11 cellular contexts compared by ENCODE assay signal in the genomic region with DNA sequence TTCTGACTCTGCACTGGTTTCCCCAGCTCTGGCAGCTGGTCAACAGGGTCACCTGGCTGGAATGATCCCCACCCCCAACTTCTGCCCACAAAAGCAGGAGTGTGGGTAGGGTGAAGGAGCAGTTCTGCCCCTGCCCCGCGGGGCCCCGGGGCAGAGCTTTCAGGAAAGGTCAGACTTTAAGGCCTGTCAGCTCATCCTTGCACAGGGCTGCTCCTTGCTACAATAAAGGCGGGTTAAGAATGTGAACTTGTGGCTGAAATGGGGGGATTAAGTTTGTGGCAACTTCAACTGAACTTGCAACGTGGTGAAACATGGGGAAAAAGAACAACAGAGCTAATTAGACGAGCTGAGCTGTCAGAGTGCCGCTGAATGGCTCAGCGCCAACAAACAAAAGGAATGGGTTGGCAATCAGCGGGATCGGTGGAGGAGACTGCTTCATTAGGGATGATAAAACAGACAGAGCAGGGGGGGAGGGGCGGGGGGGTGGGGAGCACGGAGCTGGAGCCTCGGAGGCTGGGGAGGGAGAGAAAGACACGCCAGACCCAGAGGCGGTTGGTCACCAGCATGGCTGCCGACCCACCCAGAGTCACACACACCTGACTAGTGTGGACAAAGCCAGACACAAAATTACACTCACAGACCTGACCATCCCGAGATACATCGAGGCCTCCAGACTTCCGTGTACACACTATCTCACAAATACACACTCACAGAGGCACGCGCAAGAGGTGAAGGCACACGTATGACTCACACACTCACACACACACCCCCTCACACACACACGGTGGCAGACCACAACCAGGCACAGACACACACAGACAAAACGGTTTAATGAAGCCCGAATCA. TPM values are rescaled to one million over a fixed set of nuclear protein-coding genes. Genes with fewer than 3 reads are reported as not detected.
DNase-seq lines count a peak whose midpoint lies in the region; ATAC-seq lines count a peak whose summit lies in the region.
"Had no signal": no experiment of that assay in that cellular context is flagged by ENCODE, and none has a peak within 500 bp of the region (broad histone marks: within the 10 kb centered on the region; RNA-seq: fewer than 3 reads in every experiment).

No MANE protein-coding gene starts in this region.

- H4K91ac ChIP-seq in mesenchymal stem cell (ENCODE audit: low read length) = no peak overlapping the region

- H2BK5ac ChIP-seq in mesenchymal stem cell (ENCODE audit: low read depth, low read length, poor library complexity, severe bottlenecking) = no peak overlapping the region

- H2BK12ac ChIP-seq in mesenchymal stem cell (ENCODE audit: low read length in 2 of 2) = no peak overlapping the region

- peak overlapping the region in 8 of 11 experiments; percentile 30 to 69 (median 58); a peak in 15 of 22 replicates for H3K4me2 ChIP-seq in BLaER1 treated with 17β-estradiol and CSF1 and Interleukin-3, amounts not matched to agents 10 nM and 100 nM
- H3K4me2 ChIP-seq in mesenchymal stem cell (ENCODE audit: low read length, poor library complexity, severe bottlenecking) = no peak overlapping the region

- no peak overlapping the region for H3K4ac ChIP-seq in mesenchymal stem cell (ENCODE audit: low read depth in 1 of 2, low read length in 2 of 2)

- H2AFZ ChIP-seq in mesenchymal stem cell (ENCODE audit: low read depth, low read length) = no peak overlapping the region

- no peaks in the 10 kb centered on the region for H3K9me3 ChIP-seq in BLaER1 treated with 17β-estradiol and CSF1 and Interleukin-3, amounts not matched to agents 10 nM and 100 nM (replicated peaks in 1 of 11)
- no peaks in the 10 kb centered on the region for H3K9me3 ChIP-seq in mesenchymal stem cell (ENCODE audit: control insufficient read depth, low read length)
- H3K9me3 ChIP-seq: sigmoid colon had no signal

- H2BK120ac ChIP-seq in mesenchymal stem cell (ENCODE audit: low read depth, low read length) = no peak overlapping the region

- H3K4me1 ChIP-seq in BLaER1 treated with 17β-estradiol and CSF1 and Interleukin-3, amounts not matched to agents 10 nM and 100 nM = peaks cover 0 to 27% (median 14%) of the 10 kb centered on the region in 10 experiments; a peak in 15 of 20 replicates
- peaks cover 8% of the 10 kb centered on the region for H3K4me1 ChIP-seq in mesenchymal stem cell (ENCODE audit: control insufficient read depth, insufficient read depth, low read depth, low read length)

- peaks cover 0 to 77% (median 10%) of the 10 kb centered on the region in 11 experiments; a peak in 11 of 22 replicates for H3K36me3 ChIP-seq in BLaER1 treated with 17β-estradiol and CSF1 and Interleukin-3, amounts not matched to agents 10 nM and 100 nM
- H3K36me3 ChIP-seq in mesenchymal stem cell (ENCODE audit: control insufficient read depth in 1 of 2, insufficient read depth in 2 of 2, low read depth in 1 of 2, low read length in 2 of 2) = no peaks in the 10 kb centered on the region

- H3K18ac ChIP-seq in mesenchymal stem cell (ENCODE audit: low read depth in 1 of 2, low read length in 2 of 2) = peak overlapping the region in 1 of 2 experiments; percentile 17

- no peaks in the 10 kb centered on the region for H3K27me3 ChIP-seq in BLaER1 treated with 17β-estradiol and CSF1 and Interleukin-3, amounts not matched to agents 10 nM and 100 nM
- no peaks in the 10 kb centered on the region for H3K27me3 ChIP-seq in mesenchymal stem cell (ENCODE audit: control insufficient read depth in 1 of 2, insufficient read depth in 1 of 2, low read length in 2 of 2)
- H3K27me3 ChIP-seq: sigmoid colon had no signal

- WGBS in mesenchymal stem cell = 79% methylated on average over 20 of the region's 25 CpGs

- no peak overlapping the region for H4K8ac ChIP-seq in mesenchymal stem cell (ENCODE audit: low read length)

- H3K9ac ChIP-seq in BLaER1 treated with 17β-estradiol and CSF1 and Interleukin-3, amounts not matched to agents 10 nM and 100 nM = no peak overlapping the region
- H3K9ac ChIP-seq in mesenchymal stem cell (ENCODE audit: low read length) = no peak overlapping the region

- H3K23ac ChIP-seq in mesenchymal stem cell (ENCODE audit: low read length in 2 of 2) = peak overlapping the region in 1 of 2 experiments; percentile 22

- H3K4me3 ChIP-seq in BLaER1 treated with 17β-estradiol and CSF1 and Interleukin-3, amounts not matched to agents 10 nM and 100 nM = no peak overlapping the region
- H3K4me3 ChIP-seq in mesenchymal stem cell (ENCODE audit: insufficient read depth in 1 of 2, low read depth in 1 of 2, low read length in 2 of 2) = no peak overlapping the region
- H3K4me3 ChIP-seq: sigmoid colon had no signal

- H2BK15ac ChIP-seq in mesenchymal stem cell (ENCODE audit: low read depth, poor library complexity, severe bottlenecking) = no peak overlapping the region

- H2AK5ac ChIP-seq in mesenchymal stem cell (ENCODE audit: low read length, severe bottlenecking) = no peak overlapping the region

- H3K27ac ChIP-seq in BLaER1 treated with 17β-estradiol and CSF1 and Interleukin-3, amounts not matched to agents 10 nM and 100 nM = no peak overlapping the region
- H3K27ac ChIP-seq in mesenchymal stem cell (ENCODE audit: low read length, poor library complexity, severe bottlenecking) = no peak overlapping the region
- H3K27ac ChIP-seq: sigmoid colon had no signal

- ATAC-seq in GM19324 (IDR thresholded peaks at IDR 0.05; ENCODE audit: low FRiP score, unreplicated experiment) (no peak), GM19463 (IDR thresholded peaks at IDR 0.05; ENCODE audit: unreplicated experiment) (no peak)
- ATAC-seq: activated naive CD4-positive, alpha-beta T cell treated with anti-CD3 and anti-CD28 coated beads, Interleukin-2, amount 50 U/mL, for 72 hours had no signal

- DNase-seq in NCI-H1092 (lab: John Stamatoyannopoulos, UW) = peak; percentile 65
- peak; percentile 72 for DNase-seq in amniotic epithelial cell (ENCODE audit: low read depth)
- DNase-seq in mesenchymal stem cell = peak; percentile 20
- no peak for DNase-seq in activated CD4-positive, CD25-positive, alpha-beta regulatory T cell treated with anti-CD3 and anti-CD28 coated beads, Interleukin-2, amount 50 U/mL, for 72 hours
- DNase-seq in NCI-H2227 (lab: John Stamatoyannopoulos, UW; ENCODE audit: unreplicated experiment) = no peak
- DNase-seq: C1 segment of cervical spinal cord, sigmoid colon had no signal

- peak overlapping the region in 1 of 2 experiments; percentile 55 for H3K14ac ChIP-seq in mesenchymal stem cell (ENCODE audit: low read length in 2 of 2)

- H4K20me1 ChIP-seq in BLaER1 treated with 17β-estradiol and CSF1 and Interleukin-3, amounts not matched to agents 10 nM and 100 nM = peaks cover 0 to 42% (median 6%) of the 10 kb centered on the region in 11 experiments; a peak in 8 of 22 replicates

- H3K79me1 ChIP-seq in mesenchymal stem cell (replicated peaks; ENCODE audit: low read length, poor library complexity, severe bottlenecking) = no peaks in the 10 kb centered on the region

RNA-seq across cellular contexts. Expression of gene CRB2, which starts 50.9 kb away (rescaled TPM):
- polyA plus RNA-seq in mesenchymal stem cell (2013, experiment 1 of 2) = 0.11 TPM
- polyA plus RNA-seq in mesenchymal stem cell (2013, experiment 2 of 2) = 0.10 TPM

Comparison
In these comparisons a context has a peak if more than half of its experiments do, and no peak if none do; other contexts are left out.
1. DNase-seq: peak in NCI-H1092 (single experiment), amniotic epithelial cell (single experiment) and mesenchymal stem cell (single experiment); none in activated CD4-positive, CD25-positive, alpha-beta regulatory T cell treated with anti-CD3 and anti-CD28 coated beads, Interleukin-2, amount 50 U/mL, for 72 hours (single experiment) and NCI-H2227 (single experiment).